ENCODE assay signal across 27 cellular contexts in the genomic region with DNA sequence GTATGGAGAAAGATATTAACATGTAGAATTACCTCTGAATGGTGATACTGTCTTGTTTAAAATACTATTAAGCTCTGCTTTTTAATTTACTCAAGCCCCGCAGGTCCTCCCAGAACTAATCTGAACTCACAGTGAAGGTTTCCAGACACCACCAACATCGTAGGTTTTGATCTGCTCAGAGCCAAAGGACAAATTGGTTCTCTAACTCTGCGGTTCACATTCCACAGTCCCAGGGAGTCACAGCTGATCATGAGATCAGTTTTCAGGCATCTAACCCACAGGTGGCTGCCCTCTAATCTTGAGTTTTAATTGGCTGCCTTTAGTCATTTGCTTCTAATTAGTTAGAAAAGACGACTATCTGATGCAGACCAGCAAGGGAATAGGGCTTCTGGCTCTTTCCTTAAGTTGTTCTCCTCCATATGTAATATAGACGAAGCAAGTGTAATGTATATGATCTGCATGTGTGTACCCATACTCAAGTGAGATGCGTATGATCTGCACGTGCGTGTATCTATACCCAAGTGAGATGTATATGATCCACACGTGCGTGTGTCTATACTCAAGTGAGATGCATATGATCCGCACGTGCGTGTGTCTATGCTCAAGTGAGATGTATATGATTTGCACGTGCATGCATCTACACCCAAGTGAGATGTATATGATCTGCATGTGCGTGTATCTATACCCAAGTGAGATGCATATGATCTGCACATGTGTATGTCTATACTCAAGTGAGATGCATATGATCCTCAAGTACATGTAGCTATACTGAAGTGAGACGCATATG.
"Had no signal": no experiment of that assay in that cellular context is flagged by ENCODE, and none has a peak within 500 bp of the region (broad histone marks: within the 10 kb centered on the region; RNA-seq: fewer than 3 reads in every experiment).

No MANE protein-coding gene starts in this region.

- H3K27ac Mint-ChIP-seq: activated B cell treated with CpG ODN at 0.5 μM for 24 hours; activated CD4-positive, alpha-beta memory T cell treated with anti-CD3 and anti-CD28 coated beads for 36 hours; activated CD4-positive, alpha-beta T cell treated with anti-CD3 and anti-CD28 coated beads, Interleukin-2, amount 10 ng/mL, durations not matched to agents 24 days and 14 days; activated naive CD4-positive, alpha-beta T cell treated with anti-CD3 and anti-CD28 coated beads, Interleukin-2, amount 50 U/mL, for 72 hours; activated naive CD8-positive, alpha-beta T cell treated with anti-CD3 and anti-CD28 coated beads, Interleukin-2, amount 50 U/mL, for 24 hours; T-helper 17 cell had no signal

- H3K4me1 Mint-ChIP-seq: activated B cell treated with CpG ODN at 0.5 μM for 24 hours had no signal

- H3K36me3 ChIP-seq: brain microvascular endothelial cell, MG63, Peyer's patch, SJSA1 had no signal

- ATAC-seq: activated naive CD4-positive, alpha-beta T cell treated with anti-CD3 and anti-CD28 coated beads, Interleukin-2, amount 50 U/mL, for 72 hours; activated naive CD8-positive, alpha-beta T cell treated with anti-CD3 and anti-CD28 coated beads, Interleukin-2, amount 50 U/mL, for 24 hours; activated T-cell treated with anti-CD3 and anti-CD28 coated beads, Interleukin-2, amount 50 U/mL, for 4 hours; T-helper 17 cell had no signal

- H3K27me3 Mint-ChIP-seq: activated naive CD8-positive, alpha-beta T cell treated with anti-CD3 and anti-CD28 coated beads, Interleukin-2, amount 50 U/mL, for 24 hours had no signal

- H3K36me3 Mint-ChIP-seq: activated CD4-positive, alpha-beta memory T cell treated with anti-CD3 and anti-CD28 coated beads for 36 hours; activated naive CD4-positive, alpha-beta T cell treated with anti-CD3 and anti-CD28 coated beads, Interleukin-2, amount 50 U/mL, for 72 hours had no signal

- H3K27ac ChIP-seq: brain microvascular endothelial cell, Peyer's patch, RWPE1, SJSA1 had no signal

- DNase-seq: activated B cell treated with CpG ODN at 0.5 μM for 24 hours; activated CD4-positive, alpha-beta memory T cell treated with anti-CD3 and anti-CD28 coated beads for 36 hours; activated CD4-positive, alpha-beta T cell treated with anti-CD3 and anti-CD28 coated beads for 1 hour; activated CD4-positive, alpha-beta T cell treated with anti-CD3 and anti-CD28 coated beads, Interleukin-2, amount 10 ng/mL, durations not matched to agents 24 days and 14 days; activated CD8-positive, alpha-beta memory T cell treated with anti-CD3 and anti-CD28 coated beads for 24 hours; activated effector memory CD4-positive, alpha-beta T cell treated with anti-CD3 and anti-CD28 coated beads, Interleukin-2, amount 50 U/mL, for 16 hours; activated naive CD4-positive, alpha-beta T cell treated with Interleukin-2 at 50 U/mL for 16 hours; activated naive CD8-positive, alpha-beta T cell treated with anti-CD3 and anti-CD28 coated beads, Interleukin-2, amount 50 U/mL, for 24 hours; activated T-cell treated with anti-CD3 and anti-CD28 coated beads, Interleukin-2, amount 50 U/mL, for 4 hours; amniotic stem cell; brain microvascular endothelial cell; MG63; MV-4-11; NCI-H1105; NCI-H1436; NCI-H1694 treated with DMSO at 0.1 percent for 48 hours; NCI-H2081; NCI-H446; NCI-H524; Peyer's patch; Right ventricle myocardium superior; T-helper 17 cell; T-helper 9 cell had no signal

- FAIRE-seq: astrocyte had no signal

- H3K4me3 ChIP-seq: MG63, Peyer's patch, SJSA1 had no signal

- H3K9me3 Mint-ChIP-seq: activated CD4-positive, alpha-beta memory T cell treated with anti-CD3 and anti-CD28 coated beads for 36 hours; activated CD4-positive, alpha-beta T cell treated with anti-CD3 and anti-CD28 coated beads, Interleukin-2, amount 10 ng/mL, durations not matched to agents 24 days and 14 days; activated naive CD4-positive, alpha-beta T cell treated with anti-CD3 and anti-CD28 coated beads, Interleukin-2, amount 50 U/mL, for 72 hours; activated naive CD8-positive, alpha-beta T cell treated with anti-CD3 and anti-CD28 coated beads, Interleukin-2, amount 50 U/mL, for 24 hours; activated T-cell treated with anti-CD3 and anti-CD28 coated beads, Interleukin-2, amount 50 U/mL, for 4 hours had no signal

- H3K4me1 ChIP-seq: Peyer's patch, SJSA1 had no signal

- H3K9me3 ChIP-seq: MG63, Peyer's patch, SJSA1 had no signal

- H3K4me3 Mint-ChIP-seq: activated B cell treated with CpG ODN at 0.5 μM for 24 hours; activated CD4-positive, alpha-beta memory T cell treated with anti-CD3 and anti-CD28 coated beads for 36 hours; activated CD4-positive, alpha-beta T cell treated with anti-CD3 and anti-CD28 coated beads, Interleukin-2, amount 10 ng/mL, durations not matched to agents 24 days and 14 days; activated naive CD8-positive, alpha-beta T cell treated with anti-CD3 and anti-CD28 coated beads, Interleukin-2, amount 50 U/mL, for 24 hours; activated T-cell treated with anti-CD3 and anti-CD28 coated beads, Interleukin-2, amount 50 U/mL, for 4 hours; T-helper 17 cell had no signal

- H3K27me3 ChIP-seq: brain microvascular endothelial cell, MG63, Peyer's patch had no signal
